In genomic region chr7:93148135-93148534, GRCh38 we compare ENCODE assay signal across 8 cellular contexts. TPM values are rescaled to one million over a fixed set of nuclear protein-coding genes. Genes with fewer than 3 reads are reported as not detected.
DNase-seq lines count a peak whose midpoint lies in the region; ATAC-seq and TF ChIP-seq lines count a peak whose summit lies in the region.

SAMD9L (minus strand) TSS chr7:93148385; CDS start chr7:93135971, 12,414 bp downstream.

- peaks cover 0 to 25% (median 0%) of the 10 kb centered on the region in 3 donors for H3K36me3 ChIP-seq in tibial nerve

- H3K4me1 Mint-ChIP-seq in CD4-positive, alpha-beta T cell (ENCODE audit: low read depth), result peaks cover 43% of the 10 kb centered on the region
- peaks cover 24% of the 10 kb centered on the region for H3K4me1 Mint-ChIP-seq in activated naive CD8-positive, alpha-beta T cell treated with anti-CD3 and anti-CD28 coated beads for 36 hours

- ATAC-seq in CD4-positive, alpha-beta T cell (ENCODE audit: poor library complexity), result peak; percentile 54
- peak; percentile 55 for ATAC-seq in GM19467 (IDR thresholded peaks at IDR 0.05; ENCODE audit: unreplicated experiment)
- ATAC-seq in left colon, result peak; percentile 92

- 6 to 14% methylated on average over 2 of the region's 2 CpGs for WGBS in tibial nerve, 2 donors

- H3K27me3 ChIP-seq in CD4-positive, alpha-beta T cell (ENCODE audit: control insufficient read depth, insufficient read depth, low read length), result no peaks in the 10 kb centered on the region
- no peaks in the 10 kb centered on the region for H3K27me3 ChIP-seq in tibial nerve

- intact Hi-C loops in CD4-positive, alpha-beta T cell (cut with DNase I, micrococcal nuclease), result loop anchor here in 1 of 2 experiments (2.0 kb wide), 1 partner anchor 29 kb away; no protein-coding TSS in a partner anchor
- intact Hi-C loops in left colon (cut with DNase I, micrococcal nuclease), result no loop called here

- H3K4me1 ChIP-seq in tibial nerve, result peaks cover 0 to 30% (median 8%) of the 10 kb centered on the region in 4 donors

- no peak for TF ChIP-seq CTCF in CD4-positive, alpha-beta T cell (IDR thresholded peaks at IDR 0.05)
- no peak for TF ChIP-seq CTCF in tibial nerve (IDR thresholded peaks at IDR 0.05)

- no peaks in the 10 kb centered on the region for H3K27me3 Mint-ChIP-seq in CD4-positive, alpha-beta T cell
- H3K27me3 Mint-ChIP-seq in activated naive CD8-positive, alpha-beta T cell treated with anti-CD3 and anti-CD28 coated beads for 36 hours, result no peaks in the 10 kb centered on the region

- peak within 1 kb of the TSS; percentile 49 for H3K4me3 ChIP-seq in Jurkat, Clone E6-1 (ENCODE audit: low read length)
- H3K4me3 ChIP-seq in tibial nerve, result peak within 1 kb of the TSS; percentile 24 to 51 (median 46)

- POLR2A ChIA-PET in CD4-positive, alpha-beta T cell (lab: Charles Lee), result interaction anchor here (2.4 kb wide), 1 partner anchor 30 kb away, joined by 25 read pairs; the partner anchor contains the start of gene SAMD9

- no peaks in the 10 kb centered on the region for H3K9me3 ChIP-seq in CD4-positive, alpha-beta T cell (ENCODE audit: control insufficient read depth, low read length)
- H3K9me3 ChIP-seq in tibial nerve, result no peaks in the 10 kb centered on the region

- H3K9me3 Mint-ChIP-seq in CD4-positive, alpha-beta T cell, result no peaks in the 10 kb centered on the region
- H3K9me3 Mint-ChIP-seq in activated naive CD8-positive, alpha-beta T cell treated with anti-CD3 and anti-CD28 coated beads for 36 hours, result peaks cover 4% of the 10 kb centered on the region

- H3K27ac ChIP-seq in CD4-positive, alpha-beta T cell (ENCODE audit: low read depth, low read length), result peak within 1 kb of the TSS; percentile 23
- peak within 1 kb of the TSS; percentile 1 to 79 (median 68) for H3K27ac ChIP-seq in tibial nerve

- DNase-seq in CD4-positive, alpha-beta T cell, result no peak
- DNase-seq in Jurkat, Clone E6-1 (ENCODE audit: low read depth, low spot score), result peak; percentile 30
- DNase-seq in activated naive CD8-positive, alpha-beta T cell treated with anti-CD3 and anti-CD28 coated beads for 36 hours, result no peak
- DNase-seq in left colon (no peak), tibial nerve (ENCODE audit: low spot score in 2 of 2) (no peak), HCEC 1CT (no peak)
- DNase-seq in activated CD8-positive, alpha-beta memory T cell treated with anti-CD3 and anti-CD28 coated beads for 24 hours, result no peak

- peak within 1 kb of the TSS; percentile 90 for H3K27ac Mint-ChIP-seq in CD4-positive, alpha-beta T cell
- H3K27ac Mint-ChIP-seq in activated naive CD8-positive, alpha-beta T cell treated with anti-CD3 and anti-CD28 coated beads for 36 hours, result peak within 1 kb of the TSS; percentile 86

- peak within 1 kb of the TSS; percentile 86 for H3K4me3 Mint-ChIP-seq in CD4-positive, alpha-beta T cell
- H3K4me3 Mint-ChIP-seq in activated naive CD8-positive, alpha-beta T cell treated with anti-CD3 and anti-CD28 coated beads for 36 hours, result peak within 1 kb of the TSS; percentile 84

- CTCF ChIA-PET in CD4-positive, alpha-beta T cell (lab: Charles Lee), result no interaction called here

- TF ChIP-seq EP300 in tibial nerve (IDR thresholded peaks at IDR 0.05), result no peak

- peaks cover 14% of the 10 kb centered on the region for H3K36me3 Mint-ChIP-seq in CD4-positive, alpha-beta T cell (ENCODE audit: low read depth)
- H3K36me3 Mint-ChIP-seq in activated naive CD8-positive, alpha-beta T cell treated with anti-CD3 and anti-CD28 coated beads for 36 hours, result peaks cover 31% of the 10 kb centered on the region

- TF ChIP-seq POLR2A in tibial nerve (IDR thresholded peaks at IDR 0.05), result no peak

RNA-seq across cellular contexts. Expression of gene SAMD9L, which starts in this region (rescaled TPM):
- 1 to 10 TPM; 7.9 to 8.5 TPM for total RNA-seq in CD4-positive, alpha-beta T cell
- 5.6 TPM for polyA plus RNA-seq in Jurkat, Clone E6-1 (2012; ENCODE audit: insufficient read depth, insufficient read length)
- total RNA-seq in activated naive CD8-positive, alpha-beta T cell treated with anti-CD3 and anti-CD28 coated beads for 36 hours, result 10 to 100 TPM; 18.6 to 21.5 TPM
- total RNA-seq in left colon (10 to 100 TPM in 1 of 2 donors, 1 to 10 TPM in 1; 9.9 to 22.6 TPM), tibial nerve (10 to 100 TPM; 10.3 to 19.0 (median 13.3) TPM)
